18 cellular contexts compared by ENCODE assay signal in genomic region chr1:234572966-234573365, GRCh38.
"Had no signal": no experiment of that assay in that cellular context is flagged by ENCODE, and none has a peak within 500 bp of the region (broad histone marks: within the 10 kb centered on the region; RNA-seq: fewer than 3 reads in every experiment).

No MANE protein-coding gene starts in this region.

- H3K4me3 ChIP-seq: esophagus muscularis mucosa, mucosa of descending colon, neural progenitor cell, sigmoid colon, spleen had no signal

- DNase-seq: activated CD4-positive, alpha-beta T cell treated with anti-CD3 and anti-CD28 coated beads, Interleukin-2, amount 10 ng/mL, durations not matched to agents 7 days and 5 days; activated CD8-positive, alpha-beta T cell treated with anti-CD3 and anti-CD28 coated beads, Interleukin-2, amount 10 ng/mL, durations not matched to agents 7 days and 5 days; activated naive CD4-positive, alpha-beta T cell treated with anti-CD3 and anti-CD28 coated beads, Interleukin-2, amount 10 ng/mL, durations not matched to agents 7 days and 5 days; activated naive CD8-positive, alpha-beta T cell treated with anti-CD3 and anti-CD28 coated beads, Interleukin-2, amount 50 U/mL, for 24 hours; activated T-cell treated with anti-CD3 and anti-CD28 coated beads, Interleukin-2, amount 50 U/mL, for 24 hours; brain microvascular endothelial cell; cerebellar nuclear complex; effector CD8-positive, alpha-beta T cell; left cardiac atrium; mucosa of descending colon; naive B cell; sigmoid colon; spleen; stimulated activated CD4-positive, alpha-beta T cell treated with anti-CD3 and anti-CD28 coated beads, Interleukin-4, amount 100 ng/mL, for 4 hours had no signal

- H3K9me3 ChIP-seq: esophagus muscularis mucosa, mucosa of descending colon, sigmoid colon, spleen had no signal

- H3K4me2 ChIP-seq: neural progenitor cell had no signal

- ATAC-seq: activated CD4-positive, CD25-positive, alpha-beta regulatory T cell treated with anti-CD3 and anti-CD28 coated beads, Interleukin-2, amount 50 U/mL, for 24 hours; activated CD8-positive, alpha-beta T cell treated with anti-CD3 and anti-CD28 coated beads, Interleukin-2, amount 10 ng/mL, durations not matched to agents 7 days and 5 days; activated naive CD8-positive, alpha-beta T cell treated with anti-CD3 and anti-CD28 coated beads, Interleukin-2, amount 50 U/mL, for 24 hours; mucosa of descending colon; stimulated activated memory B cell treated with anti-CD40 and anti-IgM and Interleukin-4, amounts not matched to agents 10 μg/mL and 1 μg/mL and 100 μg/mL, for 72 hours had no signal

- H3K27me3 ChIP-seq: brain microvascular endothelial cell, esophagus muscularis mucosa, neural progenitor cell, sigmoid colon, spleen had no signal

- H2AFZ ChIP-seq: neural progenitor cell had no signal

- H3K4me1 ChIP-seq: spleen had no signal

- H3K36me3 ChIP-seq: brain microvascular endothelial cell, esophagus muscularis mucosa, neural progenitor cell, sigmoid colon, spleen had no signal

- H3K27ac ChIP-seq: brain microvascular endothelial cell, neural progenitor cell, spleen had no signal
